ENCODE assay signal across 20 cellular contexts in the genomic region with DNA sequence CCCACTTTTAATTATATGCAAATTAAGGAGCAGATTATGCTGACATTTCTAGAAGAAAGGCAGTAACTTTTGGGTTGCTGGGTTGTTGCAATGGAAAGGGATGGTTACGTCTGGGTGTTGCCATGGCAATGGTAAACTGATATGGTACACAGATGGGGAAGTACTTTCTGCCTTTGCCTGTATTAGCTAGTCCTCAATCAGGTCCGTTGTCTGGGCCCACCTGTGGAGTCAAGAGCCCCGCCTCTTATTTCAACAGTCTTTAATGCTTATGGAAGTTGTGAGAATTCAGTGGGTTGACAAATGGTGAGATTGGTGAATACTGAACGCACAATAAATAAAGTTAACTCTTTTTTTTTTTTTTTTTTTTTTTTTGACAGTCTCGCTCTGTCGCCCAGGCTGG. TPM values are rescaled to one million over a fixed set of nuclear protein-coding genes. Genes with fewer than 3 reads are reported as not detected.
DNase-seq lines count a peak whose midpoint lies in the region; ATAC-seq, FAIRE-seq and TF ChIP-seq lines count a peak whose summit lies in the region.
"Had no signal": no experiment of that assay in that cellular context is flagged by ENCODE, and none has a peak within 500 bp of the region (broad histone marks: within the 10 kb centered on the region; RNA-seq: fewer than 3 reads in every experiment).

No MANE protein-coding gene starts in this region.

- H3K4me3 ChIP-seq in bronchial epithelial cell (ENCODE audit: low read depth, low read length): no peak overlapping the region
- H3K4me3 ChIP-seq: HAP-1, heart right ventricle, spleen, stomach had no signal

- no peaks in the 10 kb centered on the region for H3K36me3 ChIP-seq in bronchial epithelial cell (ENCODE audit: control insufficient read depth, insufficient read depth, low read length)
- H3K36me3 ChIP-seq: BE2C, HAP-1, heart right ventricle, spleen, stomach had no signal

- H3K27me3 ChIP-seq in bronchial epithelial cell (ENCODE audit: control insufficient read depth, insufficient read depth, low read length): no peaks in the 10 kb centered on the region
- H3K27me3 ChIP-seq: BE2C had no signal

- DNase-seq in AG09319 (ENCODE audit: extremely low read depth, low read depth): peak; percentile 8
- peak; percentile 13 for DNase-seq in EH (ENCODE audit: low read depth)
- DNase-seq in NCI-H2227 treated with DMSO at 0.1 percent for 48 hours (lab: John Stamatoyannopoulos, UW): peak; percentile 39
- DNase-seq in bronchial epithelial cell (ENCODE audit: low read depth): peak; percentile 2
- DNase-seq in hepatic stellate cell (ENCODE audit: low spot score): no peak
- no peak for DNase-seq in SW 1271 (lab: John Stamatoyannopoulos, UW)
- no peak for DNase-seq in HuH-7.5 (ENCODE audit: low spot score)
- DNase-seq: activated CD4-positive, CD25-positive, alpha-beta regulatory T cell; activated CD8-positive, alpha-beta memory T cell treated with anti-CD3 and anti-CD28 coated beads, Interleukin-2, amount 10 ng/mL, durations not matched to agents 7 days and 5 days; BE2C; DMS79; erythroblast; heart right ventricle; NCI-H2107; spleen; stomach; T-helper 1 cell had no signal

- no peak for FAIRE-seq in bronchial epithelial cell (lab: Jason Lieb, UNC)
- FAIRE-seq: urothelium cell line had no signal

- no peak for ATAC-seq in HG02973 (IDR thresholded peaks at IDR 0.05; ENCODE audit: unreplicated experiment)
- ATAC-seq: activated CD8-positive, alpha-beta memory T cell treated with anti-CD3 and anti-CD28 coated beads, Interleukin-2, amount 10 ng/mL, durations not matched to agents 7 days and 5 days; heart right ventricle had no signal

- TF ChIP-seq CTCF in AG09319 (IDR thresholded peaks at IDR 0.05; ENCODE audit: low read depth, low read length) (no peak), bronchial epithelial cell (IDR thresholded peaks at IDR 0.05; ENCODE audit: insufficient read depth, low read length, severe bottlenecking) (no peak)

RNA-seq across cellular contexts. Expression of gene DPP9, which starts 30.6 kb away (rescaled TPM):
- 34.0 and 36.7 TPM in 2 replicates for total RNA-seq in bronchial epithelial cell

RNA-seq across cellular contexts. Expression of gene FEM1A, which starts 37.3 kb away (rescaled TPM):
- 20.0 and 23.3 TPM in 2 replicates for total RNA-seq in bronchial epithelial cell

Comparison
In these comparisons a context has a peak if more than half of its experiments do, and no peak if none do; other contexts are left out.
1. DNase-seq: peak in AG09319 (single experiment), EH (single experiment), NCI-H2227 treated with DMSO at 0.1 percent for 48 hours (single experiment) and bronchial epithelial cell (single experiment); none in hepatic stellate cell (single experiment), SW 1271 (0 of 2) and HuH-7.5 (single experiment).